2 cellular contexts compared by ENCODE assay signal in genomic region chr22:42994276-42994916, GRCh38.
TF ChIP-seq lines count a peak whose summit lies in the region.

No MANE protein-coding gene starts in this region.

TF ChIP-seq in SK-N-SH, 30 proteins besides CTCF, POLR2A, EP300 and RAD21 (continued from another document):
- TF ChIP-seq IRF3 (IDR thresholded peaks at IDR 0.05; ENCODE audit: low read depth, low read length) (no peak), PBX3 (IDR thresholded peaks at IDR 0.05) (no peak), NRF1 (IDR thresholded peaks at IDR 0.05; ENCODE audit: low read depth, low read length) (no peak)

TF ChIP-seq in SK-N-SH treated with all-trans-retinoic acid at 6 μM for 48 hours, 23 proteins besides CTCF, POLR2A, EP300 and RAD21 (continued from another document):
- TF ChIP-seq TSHZ2 (CRISPR knock-in tag; IDR thresholded peaks at IDR 0.05), result no peak
- TF ChIP-seq PPARA (CRISPR knock-in tag; IDR thresholded peaks at IDR 0.05; ENCODE audit: borderline replicate concordance), result no peak
- TF ChIP-seq ZFP30 (CRISPR knock-in tag; IDR thresholded peaks at IDR 0.05), result no peak
- no peak for TF ChIP-seq ZNF70 (CRISPR knock-in tag; IDR thresholded peaks at IDR 0.05)
TF ChIP-seq in SK-N-SH treated with all-trans-retinoic acid at 6 μM for 48 hours: peak in this region for 0.
